ENCODE assay signal across 20 cellular contexts in the genomic region with DNA sequence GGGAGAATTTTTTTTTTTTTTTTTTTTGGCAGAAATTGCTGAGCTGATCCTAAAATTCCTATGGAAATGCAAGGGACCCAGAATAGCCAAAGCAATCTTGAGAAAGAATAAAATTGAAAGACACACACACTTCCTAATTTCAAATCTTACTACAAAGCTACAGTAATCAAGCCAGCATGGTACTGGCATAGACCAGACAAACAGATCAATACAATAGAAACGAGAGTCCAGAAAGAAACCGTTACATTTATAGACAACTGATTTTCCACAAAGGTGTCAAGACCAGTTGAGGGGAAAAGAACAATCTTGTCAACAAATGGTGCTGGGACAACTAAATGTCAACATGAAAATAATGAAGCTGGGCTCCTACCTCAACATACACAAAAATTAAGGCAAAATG. TPM values are rescaled to one million over a fixed set of nuclear protein-coding genes. Genes with fewer than 3 reads are reported as not detected.
A peak's percentile ranks its signal among the peaks of the same experiment; 100 is the strongest.
DNase-seq lines count a peak whose midpoint lies in the region; ATAC-seq and TF ChIP-seq lines count a peak whose summit lies in the region.
"Had no signal": no experiment of that assay in that cellular context is flagged by ENCODE, and none has a peak within 500 bp of the region (broad histone marks: within the 10 kb centered on the region; RNA-seq: fewer than 3 reads in every experiment).

No MANE protein-coding gene starts in this region.

- H3K4me3 ChIP-seq in right lobe of liver: no peak overlapping the region
- H3K4me3 ChIP-seq: A549; BLaER1 treated with 17β-estradiol and CSF1 and Interleukin-3, amounts not matched to agents 10 nM and 100 nM had no signal

- 14% methylated on average over 2 of the region's 2 CpGs for WGBS in right lobe of liver (ENCODE audit: insufficient coverage, low coverage, low lambda C conversion rate, missing lambda C conversion rate)

- no peak for TF ChIP-seq POLR2A in right lobe of liver (IDR thresholded peaks at IDR 0.05)

- no peaks in the 10 kb centered on the region for H3K9me3 ChIP-seq in right lobe of liver
- H3K9me3 ChIP-seq: A549; BLaER1 treated with 17β-estradiol and CSF1 and Interleukin-3, amounts not matched to agents 10 nM and 100 nM had no signal

- no peaks in the 10 kb centered on the region for H3K36me3 ChIP-seq in right lobe of liver

- no peak for ATAC-seq in activated T-cell treated with anti-CD3 and anti-CD28 coated beads, Interleukin-2, amount 50 U/mL, for 72 hours (replicated peaks in 1 of 2)
- no peak for ATAC-seq in activated T-cell treated with anti-CD3 and anti-CD28 coated beads, Interleukin-2, amount 50 U/mL, for 4 hours
- ATAC-seq in WTC11 (no peak), left lobe of liver (peak; percentile 58), right lobe of liver (peak; percentile 47 to 64 (median 55))
- ATAC-seq: A549 had no signal

- peaks cover 19% of the 10 kb centered on the region for H3K4me1 Mint-ChIP-seq in activated T-cell treated with anti-CD3 and anti-CD28 coated beads, Interleukin-2, amount 50 U/mL, for 72 hours (ENCODE audit: low read depth)
- peaks cover 44% of the 10 kb centered on the region for H3K4me1 Mint-ChIP-seq in activated T-cell treated with anti-CD3 and anti-CD28 coated beads, Interleukin-2, amount 50 U/mL, for 4 hours (ENCODE audit: low read depth)
- peaks cover 25% of the 10 kb centered on the region for H3K4me1 Mint-ChIP-seq in WTC11

- H3K27me3 Mint-ChIP-seq in activated T-cell treated with anti-CD3 and anti-CD28 coated beads, Interleukin-2, amount 50 U/mL, for 72 hours (ENCODE audit: low read depth): no peaks in the 10 kb centered on the region
- no peaks in the 10 kb centered on the region for H3K27me3 Mint-ChIP-seq in activated T-cell treated with anti-CD3 and anti-CD28 coated beads, Interleukin-2, amount 50 U/mL, for 4 hours (ENCODE audit: low read depth)
- H3K27me3 Mint-ChIP-seq in WTC11 (ENCODE audit: low read depth): no peaks in the 10 kb centered on the region
- H3K27me3 Mint-ChIP-seq: B cell; CD4-positive, alpha-beta memory T cell; CD8-positive, alpha-beta memory T cell had no signal

- DNase-seq in activated T-cell treated with anti-CD3 and anti-CD28 coated beads, Interleukin-2, amount 50 U/mL, for 72 hours: no peak
- no peak for DNase-seq in activated T-cell treated with anti-CD3 and anti-CD28 coated beads, Interleukin-2, amount 50 U/mL, for 4 hours
- DNase-seq in WTC11 (ENCODE audit: low spot score): no peak
- no peak for DNase-seq in left lobe of liver (ENCODE audit: low spot score)
- no peak for DNase-seq in right lobe of liver
- no peak for DNase-seq in EL
- DNase-seq in NCI-H774 (lab: John Stamatoyannopoulos, UW): no peak
- no peak for DNase-seq in GF-D8 (lab: John Stamatoyannopoulos, UW)
- DNase-seq: AML-193; Calu3; CD4-positive, alpha-beta memory T cell; CD8-positive, alpha-beta memory T cell; COR-L47; DMS79 treated with DMSO at 0.1 percent for 48 hours; GDM1 had no signal

- intact Hi-C loops in right lobe of liver (cut with DNase I): no loop called here

- TF ChIP-seq CTCF in WTC11 (IDR thresholded peaks at IDR 0.05) (no peak), right lobe of liver (IDR thresholded peaks at IDR 0.05) (no peak)

- H3K36me3 Mint-ChIP-seq in activated T-cell treated with anti-CD3 and anti-CD28 coated beads, Interleukin-2, amount 50 U/mL, for 72 hours (ENCODE audit: insufficient read depth in 2 of 2): peaks cover 2% of the 10 kb centered on the region in 2 donors
- peaks cover 9% of the 10 kb centered on the region for H3K36me3 Mint-ChIP-seq in activated T-cell treated with anti-CD3 and anti-CD28 coated beads, Interleukin-2, amount 50 U/mL, for 4 hours (ENCODE audit: insufficient read depth)
- H3K36me3 Mint-ChIP-seq in WTC11: no peaks in the 10 kb centered on the region

- peak overlapping the region; percentile 32 for H3K27ac Mint-ChIP-seq in activated T-cell treated with anti-CD3 and anti-CD28 coated beads, Interleukin-2, amount 50 U/mL, for 72 hours
- peak overlapping the region; percentile 17; the same call in 1 of the 2 replicates for H3K27ac Mint-ChIP-seq in WTC11
- H3K27ac Mint-ChIP-seq: B cell had no signal

- no peak overlapping the region for H3K4me3 Mint-ChIP-seq in activated T-cell treated with anti-CD3 and anti-CD28 coated beads, Interleukin-2, amount 50 U/mL, for 72 hours
- H3K4me3 Mint-ChIP-seq in activated T-cell treated with anti-CD3 and anti-CD28 coated beads, Interleukin-2, amount 50 U/mL, for 4 hours: no peak overlapping the region
- no peak overlapping the region for H3K4me3 Mint-ChIP-seq in WTC11
- H3K4me3 Mint-ChIP-seq: B cell; CD4-positive, alpha-beta memory T cell; CD8-positive, alpha-beta memory T cell had no signal

- POLR2A ChIA-PET in WTC11 (lab: Charles Lee): no interaction called here

- no peaks in the 10 kb centered on the region for H3K9me3 Mint-ChIP-seq in activated T-cell treated with anti-CD3 and anti-CD28 coated beads, Interleukin-2, amount 50 U/mL, for 72 hours
- no peaks in the 10 kb centered on the region for H3K9me3 Mint-ChIP-seq in activated T-cell treated with anti-CD3 and anti-CD28 coated beads, Interleukin-2, amount 50 U/mL, for 4 hours
- no peaks in the 10 kb centered on the region for H3K9me3 Mint-ChIP-seq in WTC11
- H3K9me3 Mint-ChIP-seq: CD4-positive, alpha-beta memory T cell; CD8-positive, alpha-beta memory T cell had no signal

- peaks cover 0 to 14% (median 4%) of the 10 kb centered on the region in 4 donors for H3K4me1 ChIP-seq in right lobe of liver
- H3K4me1 ChIP-seq: A549 had no signal

- CTCF ChIA-PET in WTC11 (lab: Charles Lee): interaction anchor here (0.6 to 1.0 kb wide), 4 partner anchors 108 to 666 kb away, joined by 3 to 5 read pairs (median 4); a partner anchor contains a TSS

- no peaks in the 10 kb centered on the region for H3K27me3 ChIP-seq in right lobe of liver
- H3K27me3 ChIP-seq: BLaER1 treated with 17β-estradiol and CSF1 and Interleukin-3, amounts not matched to agents 10 nM and 100 nM had no signal

- no peak overlapping the region for H3K27ac ChIP-seq in right lobe of liver
- H3K27ac ChIP-seq: 22Rv1; A549; BLaER1 treated with 17β-estradiol and CSF1 and Interleukin-3, amounts not matched to agents 10 nM and 100 nM; C4-2B had no signal

TF ChIP-seq in WTC11, 78 proteins besides CTCF, POLR2A, EP300 and RAD21 (continues in another document):
- TF ChIP-seq TEAD1 (CRISPR knock-in tag; IDR thresholded peaks at IDR 0.05) (no peak), CREB1 (CRISPR knock-in tag; IDR thresholded peaks at IDR 0.05) (no peak), IRF2 (CRISPR knock-in tag; IDR thresholded peaks at IDR 0.05; ENCODE audit: borderline replicate concordance, low read depth) (no peak), NR3C1 (CRISPR knock-in tag; conservative IDR thresholded peaks at IDR 0.05; ENCODE audit: low read depth) (no peak), MYBL2 (CRISPR knock-in tag; IDR thresholded peaks at IDR 0.05) (no peak), ZNF317 (CRISPR knock-in tag; IDR thresholded peaks at IDR 0.05; ENCODE audit: borderline replicate concordance, low read depth) (no peak)
- TF ChIP-seq, protein P1, sequence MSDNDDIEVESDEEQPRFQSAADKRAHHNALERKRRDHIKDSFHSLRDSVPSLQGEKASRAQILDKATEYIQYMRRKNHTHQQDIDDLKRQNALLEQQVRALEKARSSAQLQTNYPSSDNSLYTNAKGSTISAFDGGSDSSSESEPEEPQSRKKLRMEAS (CRISPR knock-in tag; IDR thresholded peaks at IDR 0.05): no peak
- TF ChIP-seq, protein P2, sequence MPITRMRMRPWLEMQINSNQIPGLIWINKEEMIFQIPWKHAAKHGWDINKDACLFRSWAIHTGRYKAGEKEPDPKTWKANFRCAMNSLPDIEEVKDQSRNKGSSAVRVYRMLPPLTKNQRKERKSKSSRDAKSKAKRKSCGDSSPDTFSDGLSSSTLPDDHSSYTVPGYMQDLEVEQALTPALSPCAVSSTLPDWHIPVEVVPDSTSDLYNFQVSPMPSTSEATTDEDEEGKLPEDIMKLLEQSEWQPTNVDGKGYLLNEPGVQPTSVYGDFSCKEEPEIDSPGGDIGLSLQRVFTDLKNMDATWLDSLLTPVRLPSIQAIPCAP (CRISPR knock-in tag; IDR thresholded peaks at IDR 0.05): no peak
- TF ChIP-seq, protein P3, sequence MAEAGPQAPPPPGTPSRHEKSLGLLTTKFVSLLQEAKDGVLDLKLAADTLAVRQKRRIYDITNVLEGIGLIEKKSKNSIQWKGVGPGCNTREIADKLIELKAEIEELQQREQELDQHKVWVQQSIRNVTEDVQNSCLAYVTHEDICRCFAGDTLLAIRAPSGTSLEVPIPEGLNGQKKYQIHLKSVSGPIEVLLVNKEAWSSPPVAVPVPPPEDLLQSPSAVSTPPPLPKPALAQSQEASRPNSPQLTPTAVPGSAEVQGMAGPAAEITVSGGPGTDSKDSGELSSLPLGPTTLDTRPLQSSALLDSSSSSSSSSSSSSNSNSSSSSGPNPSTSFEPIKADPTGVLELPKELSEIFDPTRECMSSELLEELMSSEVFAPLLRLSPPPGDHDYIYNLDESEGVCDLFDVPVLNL (CRISPR knock-in tag; IDR thresholded peaks at IDR 0.05; ENCODE audit: borderline replicate concordance, low read depth): no peak

RNA-seq across cellular contexts. Expression of a gene that starts 34.5 kb away (rescaled TPM):
- total RNA-seq in activated T-cell treated with anti-CD3 and anti-CD28 coated beads, Interleukin-2, amount 50 U/mL, for 72 hours: 100 to 1,000 TPM; 103 to 109 TPM
- total RNA-seq in activated T-cell treated with anti-CD3 and anti-CD28 coated beads, Interleukin-2, amount 50 U/mL, for 4 hours: 100 to 1,000 TPM; 126 to 143 (median 138) TPM
- total RNA-seq in WTC11 (2021) (83.0 to 91.5 TPM (median 87.1 TPM) in 3 replicates), left lobe of liver (37.1 TPM), right lobe of liver (10 to 100 TPM; 22.4 to 35.9 (median 31.7) TPM)

Comparison
In these comparisons a context has a peak if more than half of its experiments do, and no peak if none do; other contexts are left out.
1. ATAC-seq: peak in left lobe of liver (single experiment) and right lobe of liver (4 of 4); none in activated T-cell treated with anti-CD3 and anti-CD28 coated beads, Interleukin-2, amount 50 U/mL, for 72 hours (0 of 2), activated T-cell treated with anti-CD3 and anti-CD28 coated beads, Interleukin-2, amount 50 U/mL, for 4 hours (0 of 2) and WTC11 (single experiment).